In genomic region chr2:159615936-159616733, GRCh38 we compare ENCODE assay signal across 8 cellular contexts. TPM values are rescaled to one million over a fixed set of nuclear protein-coding genes. Genes with fewer than 3 reads are reported as not detected.
DNase-seq lines count a peak whose midpoint lies in the region; ATAC-seq and TF ChIP-seq lines count a peak whose summit lies in the region.

Gene BAZ2B, minus strand, starts transcription at chr2:159616548. Its CDS starts 137,829 bp downstream, at chr2:159478719.

- TF ChIP-seq CTCF in brain (conservative IDR thresholded peaks at IDR 0.05) (no peak), hepatocyte (IDR thresholded peaks at IDR 0.05; ENCODE audit: poor library complexity) (peak; percentile 0)

- H3K9me3 ChIP-seq in hepatocyte (ENCODE audit: low read depth) = no peaks in the 10 kb centered on the region

- ATAC-seq in GM21737 (IDR thresholded peaks at IDR 0.05; ENCODE audit: unreplicated experiment) = peak; percentile 45

- no peaks in the 10 kb centered on the region for H4K20me1 ChIP-seq in hepatocyte (ENCODE audit: insufficient read depth, poor library complexity, severe bottlenecking)

- H3K36me3 Mint-ChIP-seq in brain = no peaks in the 10 kb centered on the region

- DNase-seq in GF-D8 (lab: John Stamatoyannopoulos, UW) (peak; percentile 60), KBM-7 (peak; percentile 78), SHP77 treated with DMSO at 0.1 percent for 48 hours (lab: John Stamatoyannopoulos, UW) (peak; percentile 7), hepatocyte (ENCODE audit: low spot score) (peak; percentile 77), posterior cingulate gyrus (peak; percentile 31 to 88 (median 52)), GDM1 (lab: John Stamatoyannopoulos, UW) (no peak)

- no peaks in the 10 kb centered on the region for H3K9me3 Mint-ChIP-seq in brain

- no peaks in the 10 kb centered on the region for H3K9me2 ChIP-seq in hepatocyte (replicated peaks; ENCODE audit: insufficient read depth)

- H2AFZ ChIP-seq in hepatocyte = peak within 1 kb of the TSS; percentile 53

- H3K36me3 ChIP-seq in hepatocyte (replicated peaks; ENCODE audit: insufficient read depth, low read depth) = no peaks in the 10 kb centered on the region

- H3K27me3 ChIP-seq in hepatocyte = no peaks in the 10 kb centered on the region

- H3K4me1 Mint-ChIP-seq in brain = peaks cover 58% of the 10 kb centered on the region

- H3K79me2 ChIP-seq in hepatocyte = peaks cover 56% of the 10 kb centered on the region

- peak within 1 kb of the TSS; percentile 99 for H3K27ac ChIP-seq in hepatocyte

- intact Hi-C loops in posterior cingulate gyrus (cut with DNase I) = loop anchor here (2.0 to 10.0 kb wide), 3 partner anchors 97 to 331 kb away; partner anchors contain the start of genes MARCHF7 and WDSUB1

- peak within 1 kb of the TSS; percentile 87 to 97 (median 90) for H3K4me3 Mint-ChIP-seq in brain

- in situ Hi-C loops in KBM-7 (cut with MboI; ENCODE audit: low pct_unique_long_range_greater_than_20kb, low sequenced_read_pairs) = no loop called here

- H3K27ac Mint-ChIP-seq in brain = peak within 1 kb of the TSS; percentile 97 to 100 (median 99)

- H3K4me3 ChIP-seq in hepatocyte = peak within 1 kb of the TSS; percentile 64

- peaks cover 19% of the 10 kb centered on the region for H3K27me3 Mint-ChIP-seq in brain

- peaks cover 30% of the 10 kb centered on the region for H3K4me1 ChIP-seq in hepatocyte (ENCODE audit: insufficient read depth)

- WGBS in hepatocyte (ENCODE audit: low lambda C conversion rate, missing lambda C conversion rate) = under 1% methylated on average over 31 of the region's 35 CpGs

- H3K4me2 ChIP-seq in hepatocyte = peak within 1 kb of the TSS; percentile 73

RNA-seq across cellular contexts. Expression of gene BAZ2B, which starts in this region (rescaled TPM):
- polyA plus RNA-seq in brain (ENCODE audit: insufficient read depth, low read depth, low replicate concordance) (14.7 TPM), hepatocyte (40.7 and 52.1 TPM in 2 replicates)
- total RNA-seq in hepatocyte = 83.3 and 115 TPM in 2 replicates
